ENCODE assay signal across 26 cellular contexts in the genomic region with DNA sequence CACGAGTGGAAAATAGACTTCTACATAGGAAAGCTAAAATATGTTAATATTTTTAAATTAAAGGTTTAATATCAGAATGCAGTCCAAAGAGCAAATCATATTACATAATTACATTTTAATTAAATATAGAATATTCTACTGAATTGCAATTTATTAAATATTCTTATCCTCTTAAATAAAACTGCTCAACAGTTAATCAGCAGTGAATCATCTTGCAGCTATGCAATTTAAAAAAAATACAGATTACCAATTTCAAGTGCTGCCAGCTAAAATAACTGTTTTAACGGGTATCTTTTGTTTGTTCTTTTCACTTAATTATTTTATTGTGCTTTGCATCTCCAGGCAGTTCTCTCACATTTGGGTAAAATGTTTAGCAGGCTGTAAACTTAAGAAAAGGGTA.
A peak's percentile ranks its signal among the peaks of the same experiment; 100 is the strongest.
DNase-seq lines count a peak whose midpoint lies in the region; ATAC-seq and TF ChIP-seq lines count a peak whose summit lies in the region.
"Had no signal": no experiment of that assay in that cellular context is flagged by ENCODE, and none has a peak within 500 bp of the region (broad histone marks: within the 10 kb centered on the region; RNA-seq: fewer than 3 reads in every experiment).

No MANE protein-coding gene starts in this region.

- peaks cover 23% of the 10 kb centered on the region for H3F3A ChIP-seq in SK-N-SH (replicated peaks; ENCODE audit: insufficient read depth)

- H3K27me3 ChIP-seq in SK-N-SH (ENCODE audit: insufficient read depth) (no peaks in the 10 kb centered on the region), skeletal muscle satellite cell (ENCODE audit: control insufficient read depth, insufficient read depth, low read length) (no peaks in the 10 kb centered on the region), gastroesophageal sphincter (no peaks in the 10 kb centered on the region)
- H3K27me3 ChIP-seq: neutrophil, thyroid gland had no signal

- TF ChIP-seq EP300 in SK-N-SH (IDR thresholded peaks at IDR 0.05; ENCODE audit: borderline replicate concordance in 1 of 2, low read depth in 1 of 2, low read length in 1 of 2): no peak; a peak in 1 of 4 replicates
- no peak for TF ChIP-seq EP300 in gastroesophageal sphincter (IDR thresholded peaks at IDR 0.05)

- intact Hi-C loops in Right ventricle myocardium inferior (cut with DNase I): no loop called here

- CTCF ChIA-PET in SK-N-SH (lab: Yijun Ruan, JAX): interaction anchor here (1.6 kb wide), 1 partner anchor 91 kb away, joined by 3 read pairs; no protein-coding TSS in a partner anchor

- H3K36me3 ChIP-seq in SK-N-SH (replicated peaks in 1 of 2; ENCODE audit: control insufficient read depth in 1 of 2, insufficient read depth in 2 of 2, low read length in 1 of 2) (peaks cover 4 to 12% of the 10 kb centered on the region in 2 experiments), skeletal muscle satellite cell (ENCODE audit: insufficient read depth, low read length) (no peaks in the 10 kb centered on the region), gastroesophageal sphincter (peaks cover 0 to 3% of the 10 kb centered on the region in 2 donors)
- H3K36me3 ChIP-seq: thyroid gland had no signal

- no peak overlapping the region; the same call in 1 of the 2 replicates for H3K9ac ChIP-seq in SK-N-SH
- peak overlapping the region; percentile 29 for H3K9ac ChIP-seq in skeletal muscle satellite cell (ENCODE audit: low read depth, low read length)

- no peak overlapping the region for H3K4me3 ChIP-seq in SK-N-SH (ENCODE audit: low read depth in 2 of 2, low read length in 1 of 2)
- H3K4me3 ChIP-seq in fibroblast of mammary gland (ENCODE audit: control insufficient read depth, low read depth, low read length): no peak overlapping the region
- no peak overlapping the region for H3K4me3 ChIP-seq in skeletal muscle satellite cell (ENCODE audit: low read length)
- no peak overlapping the region for H3K4me3 ChIP-seq in gastroesophageal sphincter
- H3K4me3 ChIP-seq: GM12878, thyroid gland had no signal

- no peak overlapping the region; a peak in 1 of 4 replicates for H3K27ac ChIP-seq in SK-N-SH (ENCODE audit: low read depth in 2 of 2, low read length in 1 of 2)
- no peak overlapping the region for H3K27ac ChIP-seq in gastroesophageal sphincter
- H3K27ac ChIP-seq: neutrophil, RWPE1, thyroid gland had no signal

- H4K20me1 ChIP-seq in SK-N-SH (ENCODE audit: insufficient read depth): no peaks in the 10 kb centered on the region

- POLR2A ChIA-PET in SK-N-SH (lab: Yijun Ruan, JAX): no interaction called here

- WGBS in SK-N-SH (ENCODE audit: low lambda C conversion rate): 57% methylated on average over 2 of the region's 2 CpGs
- WGBS in gastroesophageal sphincter (ENCODE audit: low coverage in 1 of 2), 2 donors: 49 to 66% methylated on average over 2 of the region's 2 CpGs

- TF ChIP-seq POLR2A in gastroesophageal sphincter (IDR thresholded peaks at IDR 0.05): no peak

- peaks cover 4% of the 10 kb centered on the region; the same call in 1 of the 2 replicates for H3K79me2 ChIP-seq in SK-N-SH (ENCODE audit: insufficient read depth)

- H3K9me2 ChIP-seq in SK-N-SH: no peaks in the 10 kb centered on the region

- ATAC-seq in gastroesophageal sphincter (no peak), Right ventricle myocardium inferior (no peak)
- ATAC-seq: activated T-cell treated with anti-CD3 and anti-CD28 coated beads, Interleukin-2, amount 50 U/mL, for 4 hours; GM12878 had no signal

- TF ChIP-seq CTCF in SK-N-SH (IDR thresholded peaks at IDR 0.05) (no peak), fibroblast of mammary gland (conservative IDR thresholded peaks at IDR 0.05; ENCODE audit: control insufficient read depth, insufficient read depth, low read depth, low read length) (no peak), gastroesophageal sphincter (IDR thresholded peaks at IDR 0.05) (no peak)

- H2AFZ ChIP-seq in SK-N-SH (ENCODE audit: low read depth): no peak overlapping the region

- no peak for TF ChIP-seq RAD21 in SK-N-SH (IDR thresholded peaks at IDR 0.05; ENCODE audit: low read length)

- H3K4me1 ChIP-seq in SK-N-SH (ENCODE audit: control insufficient read depth in 1 of 2, insufficient read depth in 2 of 2, low read depth in 1 of 2, low read length in 1 of 2) (peaks cover 13 to 37% of the 10 kb centered on the region in 2 experiments; a peak in 2 of 4 replicates), skeletal muscle satellite cell (ENCODE audit: control insufficient read depth, insufficient read depth, low read length) (peaks cover 53% of the 10 kb centered on the region), gastroesophageal sphincter (peaks cover 0 to 17% (median 0%) of the 10 kb centered on the region in 3 donors)

- H3K9me3 ChIP-seq in SK-N-SH (no peaks in the 10 kb centered on the region), skeletal muscle satellite cell (replicated peaks; ENCODE audit: low read length) (no peaks in the 10 kb centered on the region), gastroesophageal sphincter (no peaks in the 10 kb centered on the region)
- H3K9me3 ChIP-seq: neutrophil, thyroid gland had no signal

- DNase-seq in HS-5 (ENCODE audit: low read depth): peak; percentile 35
- DNase-seq in SK-N-SH: no peak
- DNase-seq in fibroblast of mammary gland (ENCODE audit: low read depth): peak; percentile 36
- no peak for DNase-seq in Right ventricle myocardium inferior (ENCODE audit: missing footprints)
- no peak for DNase-seq in stimulated activated CD4-positive, alpha-beta T cell treated with anti-CD3 and anti-CD28 coated beads, Interleukin-4, amount 100 ng/mL, for 4 hours
- DNase-seq: activated CD4-positive, alpha-beta T cell treated with anti-CD3 and anti-CD28 coated beads for 1 hour; activated naive CD4-positive, alpha-beta T cell treated with anti-CD3 and anti-CD28 coated beads for 36 hours; activated T-cell treated with anti-CD3 and anti-CD28 coated beads, Interleukin-2, amount 50 U/mL, for 4 hours; amygdala; CD4-positive, alpha-beta memory T cell; DMS153; erythroblast; kidney glomerular epithelial cell; NCI-H1417; NCI-H2107; NCI-H510A treated with DMSO at 0.1 percent for 48 hours; NK-92 treated with Interleukin-12 subunit alpha and Interleukin-12 subunit beta, amount 100 ng/mL, for 24 hours; stimulated activated CD4-positive, alpha-beta T cell treated with anti-CD3 and anti-CD28 coated beads, Interleukin-4, amount 100 ng/mL, for 1 hour; stimulated activated naive CD4-positive, alpha-beta T cell treated with Interleukin-2 at 50 U/mL for 16 hours; SW 1271; thyroid gland had no signal

- peak overlapping the region; percentile 14; the same call in 1 of the 2 replicates for H3K4me2 ChIP-seq in SK-N-SH
- H3K4me2 ChIP-seq in skeletal muscle satellite cell (ENCODE audit: low read length): peak overlapping the region; percentile 61

TF ChIP-seq in SK-N-SH, 30 proteins besides CTCF, POLR2A, EP300 and RAD21 (continues in another document):
- TF ChIP-seq TEAD4 (IDR thresholded peaks at IDR 0.05; ENCODE audit: borderline replicate concordance, insufficient read depth) (peak; percentile 40; the same call in 1 of the 2 replicates), FOSL2 (IDR thresholded peaks at IDR 0.05; ENCODE audit: borderline replicate concordance, low read depth) (peak; percentile 68), SIN3A (IDR thresholded peaks at IDR 0.05; ENCODE audit: borderline replicate concordance, low read depth, low read length) (no peak), CHD2 (IDR thresholded peaks at IDR 0.05; ENCODE audit: low read length, partially characterized antibody) (no peak), YY1 (IDR thresholded peaks at IDR 0.05; ENCODE audit: low read depth) (no peak), JUND (IDR thresholded peaks at IDR 0.05) (peak; percentile 69), RCOR1 (IDR thresholded peaks at IDR 0.05; ENCODE audit: low read length) (no peak), FOXJ3 (CRISPR knock-in tag; IDR thresholded peaks at IDR 0.05) (no peak), NFIC (IDR thresholded peaks at IDR 0.05; ENCODE audit: borderline replicate concordance) (peak; percentile 18; the same call in 1 of the 2 replicates), POLR2AphosphoS5 (IDR thresholded peaks at IDR 0.05; ENCODE audit: low read depth, low read length) (no peak)
- TF ChIP-seq, protein P1, sequence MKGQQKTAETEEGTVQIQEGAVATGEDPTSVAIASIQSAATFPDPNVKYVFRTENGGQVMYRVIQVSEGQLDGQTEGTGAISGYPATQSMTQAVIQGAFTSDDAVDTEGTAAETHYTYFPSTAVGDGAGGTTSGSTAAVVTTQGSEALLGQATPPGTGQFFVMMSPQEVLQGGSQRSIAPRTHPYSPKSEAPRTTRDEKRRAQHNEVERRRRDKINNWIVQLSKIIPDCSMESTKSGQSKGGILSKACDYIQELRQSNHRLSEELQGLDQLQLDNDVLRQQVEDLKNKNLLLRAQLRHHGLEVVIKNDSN (IDR thresholded peaks at IDR 0.05; ENCODE audit: borderline replicate concordance, low read depth): no peak; the same call in 1 of the 2 replicates
- TF ChIP-seq, protein P2, sequence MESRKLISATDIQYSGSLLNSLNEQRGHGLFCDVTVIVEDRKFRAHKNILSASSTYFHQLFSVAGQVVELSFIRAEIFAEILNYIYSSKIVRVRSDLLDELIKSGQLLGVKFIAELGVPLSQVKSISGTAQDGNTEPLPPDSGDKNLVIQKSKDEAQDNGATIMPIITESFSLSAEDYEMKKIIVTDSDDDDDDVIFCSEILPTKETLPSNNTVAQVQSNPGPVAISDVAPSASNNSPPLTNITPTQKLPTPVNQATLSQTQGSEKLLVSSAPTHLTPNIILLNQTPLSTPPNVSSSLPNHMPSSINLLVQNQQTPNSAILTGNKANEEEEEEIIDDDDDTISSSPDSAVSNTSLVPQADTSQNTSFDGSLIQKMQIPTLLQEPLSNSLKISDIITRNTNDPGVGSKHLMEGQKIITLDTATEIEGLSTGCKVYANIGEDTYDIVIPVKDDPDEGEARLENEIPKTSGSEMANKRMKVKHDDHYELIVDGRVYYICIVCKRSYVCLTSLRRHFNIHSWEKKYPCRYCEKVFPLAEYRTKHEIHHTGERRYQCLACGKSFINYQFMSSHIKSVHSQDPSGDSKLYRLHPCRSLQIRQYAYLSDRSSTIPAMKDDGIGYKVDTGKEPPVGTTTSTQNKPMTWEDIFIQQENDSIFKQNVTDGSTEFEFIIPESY (IDR thresholded peaks at IDR 0.05; ENCODE audit: borderline replicate concordance, low read depth): no peak
- TF ChIP-seq, protein P3, sequence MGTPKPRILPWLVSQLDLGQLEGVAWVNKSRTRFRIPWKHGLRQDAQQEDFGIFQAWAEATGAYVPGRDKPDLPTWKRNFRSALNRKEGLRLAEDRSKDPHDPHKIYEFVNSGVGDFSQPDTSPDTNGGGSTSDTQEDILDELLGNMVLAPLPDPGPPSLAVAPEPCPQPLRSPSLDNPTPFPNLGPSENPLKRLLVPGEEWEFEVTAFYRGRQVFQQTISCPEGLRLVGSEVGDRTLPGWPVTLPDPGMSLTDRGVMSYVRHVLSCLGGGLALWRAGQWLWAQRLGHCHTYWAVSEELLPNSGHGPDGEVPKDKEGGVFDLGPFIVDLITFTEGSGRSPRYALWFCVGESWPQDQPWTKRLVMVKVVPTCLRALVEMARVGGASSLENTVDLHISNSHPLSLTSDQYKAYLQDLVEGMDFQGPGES (IDR thresholded peaks at IDR 0.05; ENCODE audit: low read depth, low read length): no peak

Comparison
In these comparisons a context has a peak if more than half of its experiments do, and no peak if none do; other contexts are left out.
1. DNase-seq: peak in HS-5 (single experiment) and fibroblast of mammary gland (single experiment); none in SK-N-SH (single experiment), Right ventricle myocardium inferior (single experiment) and stimulated activated CD4-positive, alpha-beta T cell treated with anti-CD3 and anti-CD28 coated beads, Interleukin-4, amount 100 ng/mL, for 4 hours (0 of 2).